17 cellular contexts compared by ENCODE assay signal in genomic region chr17:20154601-20155000, GRCh38.
DNase-seq lines count a peak whose midpoint lies in the region; FAIRE-seq and TF ChIP-seq lines count a peak whose summit lies in the region.
"Had no signal": no experiment of that assay in that cellular context is flagged by ENCODE, and none has a peak within 500 bp of the region (broad histone marks: within the 10 kb centered on the region; RNA-seq: fewer than 3 reads in every experiment).

No MANE protein-coding gene starts in this region.

- H3K14ac ChIP-seq in H1 (ENCODE audit: insufficient read length) = no peak overlapping the region

- H3K18ac ChIP-seq in H1 (ENCODE audit: extremely low read depth, low read length) = no peak overlapping the region

- peak overlapping the region; percentile 44; the same call in 1 of the 2 replicates for H2AK5ac ChIP-seq in H1 (ENCODE audit: low read depth, low read length)

- intact Hi-C loops in activated CD4-positive, alpha-beta memory T cell treated with anti-CD3 and anti-CD28 coated beads for 36 hours (cut with micrococcal nuclease) = loop anchor here (10.0 kb wide), 1 partner anchor 1130 kb away; the partner anchor contains the start of gene MAP2K3
- intact Hi-C loops in CD4-positive, alpha-beta memory T cell (cut with micrococcal nuclease) = loop anchor here (10.0 kb wide), 1 partner anchor 1400 kb away; no protein-coding TSS in a partner anchor

- 0 out of 2 replicates have a peak overlapping the region, but pooled peaks have one; percentile 2 for H2BK20ac ChIP-seq in H1 (ENCODE audit: low read length)

- no peak for TF ChIP-seq EP300 in H1 (IDR thresholded peaks at IDR 0.05; ENCODE audit: borderline replicate concordance in 1 of 2, low read depth in 2 of 2, low read length in 2 of 2)

- no peaks in the 10 kb centered on the region for H3K27me3 ChIP-seq in CD4-positive, alpha-beta memory T cell (ENCODE audit: insufficient read depth, low read length)
- no peaks in the 10 kb centered on the region for H3K27me3 ChIP-seq in MM.1S (replicated peaks; ENCODE audit: insufficient read depth, low read length)
- H3K27me3 ChIP-seq in H1 (replicated peaks in 1 of 4; ENCODE audit: control insufficient read depth in 3 of 4, extremely low read depth in 1 of 4, insufficient read depth in 3 of 4, low read length in 3 of 4) = no peaks in the 10 kb centered on the region; a peak in 1 of 7 replicates

- H2BK12ac ChIP-seq in H1 (ENCODE audit: low read depth, low read length) = peak overlapping the region; percentile 62; the same call in 1 of the 2 replicates

- H3K23ac ChIP-seq in H1 (ENCODE audit: insufficient read length) = no peak overlapping the region

- H3K9me3 ChIP-seq in CD4-positive, alpha-beta memory T cell (ENCODE audit: control insufficient read depth in 1 of 2, low read length in 2 of 2) = no peaks in the 10 kb centered on the region
- H3K9me3 ChIP-seq in MM.1S (replicated peaks; ENCODE audit: insufficient read depth, low read length) = no peaks in the 10 kb centered on the region
- no peaks in the 10 kb centered on the region for H3K9me3 ChIP-seq in H1 (ENCODE audit: insufficient read depth in 2 of 2, low read depth in 1 of 2, low read length in 1 of 2)
- H3K9me3 ChIP-seq: A549 had no signal

- H2BK15ac ChIP-seq in H1 (ENCODE audit: low read length) = peak overlapping the region; percentile 77; the same call in 1 of the 2 replicates

- H4K20me1 ChIP-seq in MM.1S (ENCODE audit: insufficient read depth, low read length) (no peaks in the 10 kb centered on the region), H1 (replicated peaks in 1 of 2; ENCODE audit: control insufficient read depth in 1 of 2, insufficient read depth in 2 of 2, low read length in 2 of 2) (peaks cover 14 to 16% of the 10 kb centered on the region in 2 experiments)

- H3K36me3 ChIP-seq in CD4-positive, alpha-beta memory T cell (ENCODE audit: insufficient read depth, low read length) = no peaks in the 10 kb centered on the region
- no peaks in the 10 kb centered on the region for H3K36me3 ChIP-seq in MM.1S (replicated peaks; ENCODE audit: insufficient read depth, low read length)
- H3K36me3 ChIP-seq in H1 (ENCODE audit: control insufficient read depth in 2 of 4, insufficient read depth in 4 of 4, low read length in 3 of 4) = 0 out of 8 replicates have a peak, but pooled peaks cover 0 to 2% (median 0%) of the 10 kb centered on the region in 4 experiments

- H3K27ac ChIP-seq in CD4-positive, alpha-beta memory T cell (ENCODE audit: low read depth, low read length) = peak overlapping the region; percentile 54
- H3K27ac ChIP-seq in MM.1S (ENCODE audit: low read length) = peak overlapping the region; percentile 77
- no peak overlapping the region for H3K27ac ChIP-seq in H1 (ENCODE audit: low read depth, low read length)
- H3K27ac ChIP-seq: SK-N-MC had no signal

- POLR2A ChIA-PET in activated CD4-positive, alpha-beta memory T cell treated with anti-CD3 and anti-CD28 coated beads for 36 hours (lab: Charles Lee) = no interaction called here
- POLR2A ChIA-PET in activated CD4-positive, alpha-beta memory T cell treated with anti-CD3 and anti-CD28 coated beads, Interleukin-2, amount 10 ng/mL, durations not matched to agents 7 days and 5 days (lab: Charles Lee) = no interaction called here
- POLR2A ChIA-PET in CD4-positive, alpha-beta memory T cell (lab: Charles Lee; ENCODE audit: partially characterized antibody) = interaction anchor here (1.9 kb wide), 1 partner anchor 177 kb away, joined by 7 read pairs; the partner anchor contains the start of gene AKAP10
- POLR2A ChIA-PET in H1 (lab: Charles Lee; ENCODE audit: partially characterized antibody) = interaction anchor here (2.0 kb wide), 2 partner anchors 9 to 36 kb away, joined by 4 to 6 read pairs; no protein-coding TSS in a partner anchor

- WGBS in H1 (ENCODE audit: extremely low coverage in 1 of 2, insufficient coverage in 1 of 2, insufficient read length in 1 of 2, insufficient replicate concordance in 2 of 2, low coverage in 1 of 2, low lambda C conversion rate in 2 of 2, missing lambda C conversion rate in 1 of 2), 2 experiments = 94% methylated on average over 7 of the region's 7 CpGs; no CpG with 5 or more reads in 1 of the 2 experiments

- peaks cover 19% of the 10 kb centered on the region for H3K4me1 ChIP-seq in CD4-positive, alpha-beta memory T cell (ENCODE audit: insufficient read depth, low read length)
- peaks cover 25% of the 10 kb centered on the region for H3K4me1 ChIP-seq in MM.1S (ENCODE audit: low read length)
- H3K4me1 ChIP-seq in H1 (replicated peaks in 1 of 4; ENCODE audit: control insufficient read depth in 3 of 4, insufficient read depth in 4 of 4, low read length in 3 of 4) = peaks cover 0 to 18% (median 5%) of the 10 kb centered on the region in 4 experiments; a peak in 5 of 7 replicates

- H4K91ac ChIP-seq in H1 (replicated peaks; ENCODE audit: insufficient read length, low read length) = no peak overlapping the region

- TF ChIP-seq CTCF in MM.1S (IDR thresholded peaks at IDR 0.05; ENCODE audit: low read length) = no peak
- TF ChIP-seq CTCF in H1 (IDR thresholded peaks at IDR 0.05; ENCODE audit: control extremely low read depth in 1 of 3, insufficient read depth in 1 of 3, low read depth in 1 of 3, low read length in 3 of 3) = no peak

- TF ChIP-seq RAD21 in H1 (IDR thresholded peaks at IDR 0.05 in 1 of 2, conservative IDR thresholded peaks at IDR 0.05 in 1 of 2; ENCODE audit: low read depth in 2 of 2, low read length in 2 of 2) = no peak

- peak overlapping the region; percentile 42; the same call in 1 of the 2 replicates for H3K9ac ChIP-seq in MM.1S (ENCODE audit: low read length)
- no peak overlapping the region for H3K9ac ChIP-seq in H1 (replicated peaks in 1 of 4; ENCODE audit: extremely low read depth in 1 of 4, low read depth in 3 of 4, low read length in 3 of 4)

- H4K5ac ChIP-seq in H1 (ENCODE audit: insufficient read length, low read depth, low read length) = no peak overlapping the region

- peaks cover 4% of the 10 kb centered on the region for H3K4me1 Mint-ChIP-seq in activated CD4-positive, alpha-beta memory T cell treated with anti-CD3 and anti-CD28 coated beads for 36 hours (ENCODE audit: low read depth)
- peaks cover 4% of the 10 kb centered on the region for H3K4me1 Mint-ChIP-seq in activated CD4-positive, alpha-beta memory T cell treated with anti-CD3 and anti-CD28 coated beads, Interleukin-2, amount 10 ng/mL, durations not matched to agents 7 days and 5 days
- H3K4me1 Mint-ChIP-seq in CD4-positive, alpha-beta memory T cell = peaks cover 3 to 8% (median 4%) of the 10 kb centered on the region in 4 donors

- H3K4me3 Mint-ChIP-seq in activated CD4-positive, alpha-beta memory T cell treated with anti-CD3 and anti-CD28 coated beads for 36 hours = no peak overlapping the region
- no peak overlapping the region for H3K4me3 Mint-ChIP-seq in activated CD4-positive, alpha-beta memory T cell treated with anti-CD3 and anti-CD28 coated beads, Interleukin-2, amount 10 ng/mL, durations not matched to agents 7 days and 5 days
- H3K4me3 Mint-ChIP-seq in CD4-positive, alpha-beta memory T cell = no peak overlapping the region

- no peaks in the 10 kb centered on the region for H3K9me2 ChIP-seq in MM.1S (replicated peaks; ENCODE audit: insufficient read depth, low read length)

- peak overlapping the region; percentile 73 for H3K4me2 ChIP-seq in MM.1S (ENCODE audit: low read depth, low read length)
- peak overlapping the region in 1 of 2 experiments; percentile 94; a peak in 1 of 4 replicates for H3K4me2 ChIP-seq in H1 (ENCODE audit: insufficient read depth in 1 of 2, low read depth in 2 of 2, low read length in 2 of 2)

- H3K27ac Mint-ChIP-seq in activated CD4-positive, alpha-beta memory T cell treated with anti-CD3 and anti-CD28 coated beads for 36 hours = no peak overlapping the region
- H3K27ac Mint-ChIP-seq in activated CD4-positive, alpha-beta memory T cell treated with anti-CD3 and anti-CD28 coated beads, Interleukin-2, amount 10 ng/mL, durations not matched to agents 7 days and 5 days = no peak overlapping the region
- no peak overlapping the region for H3K27ac Mint-ChIP-seq in CD4-positive, alpha-beta memory T cell

- H3K23me2 ChIP-seq in H1 (ENCODE audit: low read depth, low read length) = peaks cover 4% of the 10 kb centered on the region; the same call in 1 of the 2 replicates

- no peaks in the 10 kb centered on the region for H3K36me3 Mint-ChIP-seq in activated CD4-positive, alpha-beta memory T cell treated with anti-CD3 and anti-CD28 coated beads for 36 hours
- H3K36me3 Mint-ChIP-seq in activated CD4-positive, alpha-beta memory T cell treated with anti-CD3 and anti-CD28 coated beads, Interleukin-2, amount 10 ng/mL, durations not matched to agents 7 days and 5 days (ENCODE audit: low read depth) = no peaks in the 10 kb centered on the region
- H3K36me3 Mint-ChIP-seq in CD4-positive, alpha-beta memory T cell = peaks cover 0 to 2% of the 10 kb centered on the region in 2 donors

- no peak for TF ChIP-seq POLR2A in H1 (IDR thresholded peaks at IDR 0.05; ENCODE audit: control extremely low read depth in 1 of 2, low read depth in 2 of 2, low read length in 2 of 2)

- H2BK5ac ChIP-seq in H1 (ENCODE audit: low read depth, low read length) = no peak overlapping the region

- DNase-seq in activated CD4-positive, alpha-beta memory T cell treated with anti-CD3 and anti-CD28 coated beads for 36 hours = peak; percentile 38
- no peak for DNase-seq in activated CD4-positive, alpha-beta memory T cell treated with anti-CD3 and anti-CD28 coated beads, Interleukin-2, amount 10 ng/mL, durations not matched to agents 7 days and 5 days
- DNase-seq in CD4-positive, alpha-beta memory T cell = peak in 1 of 5 donors; percentile 3
- DNase-seq in MM.1S (no peak), H1 (ENCODE audit: low read depth in 1 of 2, low spot score in 2 of 2) (no peak), SIG-M5 (lab: John Stamatoyannopoulos, UW) (no peak), NOMO-1 treated with dmso at 0.1 percent for 144 hours (lab: John Stamatoyannopoulos, UW; ENCODE audit: unreplicated experiment) (no peak)
- DNase-seq: Calu3, DMS79, H7, KG1, NCI-H1417, NCI-H2029, NCI-H524 treated with DMSO at 0.1 percent for 48 hours, OCI-M1 had no signal

- H3K4ac ChIP-seq in H1 (replicated peaks; ENCODE audit: insufficient read length, low read depth, low read length) = no peak overlapping the region

- peaks cover 25% of the 10 kb centered on the region for H3F3A ChIP-seq in MM.1S (ENCODE audit: insufficient read depth, low read length)

- CTCF ChIA-PET in activated CD4-positive, alpha-beta memory T cell treated with anti-CD3 and anti-CD28 coated beads for 36 hours (lab: Charles Lee) = no interaction called here
- CTCF ChIA-PET in activated CD4-positive, alpha-beta memory T cell treated with anti-CD3 and anti-CD28 coated beads, Interleukin-2, amount 10 ng/mL, durations not matched to agents 7 days and 5 days (lab: Charles Lee) = no interaction called here
- CTCF ChIA-PET in CD4-positive, alpha-beta memory T cell (lab: Charles Lee; ENCODE audit: partially characterized antibody) = no interaction called here
- CTCF ChIA-PET in H1 (lab: Charles Lee; ENCODE audit: partially characterized antibody) = no interaction called here

- H3K79me2 ChIP-seq in MM.1S (ENCODE audit: low read length) = peaks cover 37% of the 10 kb centered on the region
- peaks cover 10 to 31% of the 10 kb centered on the region in 2 experiments for H3K79me2 ChIP-seq in H1 (ENCODE audit: control insufficient read depth in 1 of 2, insufficient read depth in 2 of 2, low read length in 2 of 2)

- FAIRE-seq in H1 (lab: Jason Lieb, UNC) = no peak
- FAIRE-seq: A549 had no signal

- H3K27me3 Mint-ChIP-seq in activated CD4-positive, alpha-beta memory T cell treated with anti-CD3 and anti-CD28 coated beads for 36 hours = peaks cover 4% of the 10 kb centered on the region
- H3K27me3 Mint-ChIP-seq in activated CD4-positive, alpha-beta memory T cell treated with anti-CD3 and anti-CD28 coated beads, Interleukin-2, amount 10 ng/mL, durations not matched to agents 7 days and 5 days = peaks cover 15% of the 10 kb centered on the region
- no peaks in the 10 kb centered on the region for H3K27me3 Mint-ChIP-seq in CD4-positive, alpha-beta memory T cell

- no peak overlapping the region for H3K4me3 ChIP-seq in CD4-positive, alpha-beta memory T cell (ENCODE audit: low read length in 2 of 2)
- H3K4me3 ChIP-seq in MM.1S (ENCODE audit: low read length) (peak overlapping the region; percentile 58; the same call in 1 of the 2 replicates), H1 (ENCODE audit: extremely low read depth in 1 of 4, insufficient read depth in 2 of 4, low read depth in 3 of 4, low read length in 4 of 4) (no peak overlapping the region)

- no peak overlapping the region for H2BK120ac ChIP-seq in H1 (replicated peaks; ENCODE audit: low read depth, low read length)

- H3K56ac ChIP-seq in H1 (replicated peaks; ENCODE audit: insufficient read length, low read depth, low read length) = no peak overlapping the region

- H3K79me1 ChIP-seq in H1 (ENCODE audit: low read depth, low read length) = peaks cover 9% of the 10 kb centered on the region; the same call in 1 of the 2 replicates

- no peak overlapping the region for H4K8ac ChIP-seq in H1 (ENCODE audit: extremely low read depth, insufficient read depth, low read length)

- no peaks in the 10 kb centered on the region for H3K9me3 Mint-ChIP-seq in activated CD4-positive, alpha-beta memory T cell treated with anti-CD3 and anti-CD28 coated beads for 36 hours
- H3K9me3 Mint-ChIP-seq in activated CD4-positive, alpha-beta memory T cell treated with anti-CD3 and anti-CD28 coated beads, Interleukin-2, amount 10 ng/mL, durations not matched to agents 7 days and 5 days = no peaks in the 10 kb centered on the region
- H3K9me3 Mint-ChIP-seq in CD4-positive, alpha-beta memory T cell = no peaks in the 10 kb centered on the region

- H2AFZ ChIP-seq in MM.1S (ENCODE audit: low read length) (0 out of 2 replicates have a peak overlapping the region, but pooled peaks have one; percentile 28), H1 (ENCODE audit: low read length) (no peak overlapping the region)

Comparison
In these comparisons a context has a peak if more than half of its experiments do, and no peak if none do; other contexts are left out.
1. POLR2A ChIA-PET loops: an anchor here in CD4-positive, alpha-beta memory T cell (1.9 kb wide) and H1 (2.0 kb wide); none called in activated CD4-positive, alpha-beta memory T cell treated with anti-CD3 and anti-CD28 coated beads for 36 hours and activated CD4-positive, alpha-beta memory T cell treated with anti-CD3 and anti-CD28 coated beads, Interleukin-2, amount 10 ng/mL, durations not matched to agents 7 days and 5 days.